25 cellular contexts compared by ENCODE assay signal in genomic region chr14:106343636-106344035, GRCh38.
"Had no signal": no experiment of that assay in that cellular context is flagged by ENCODE, and none has a peak within 500 bp of the region (broad histone marks: within the 10 kb centered on the region; RNA-seq: fewer than 3 reads in every experiment).

No MANE protein-coding gene starts in this region.

- DNase-seq: activated CD4-positive, alpha-beta T cell treated with anti-CD3 and anti-CD28 coated beads for 4 hours; activated CD4-positive, alpha-beta T cell treated with anti-CD3 and anti-CD28 coated beads, Interleukin-2, amount 50 U/mL, for 48 hours; activated CD4-positive, CD25-positive, alpha-beta regulatory T cell; activated CD8-positive, alpha-beta memory T cell treated with anti-CD3 and anti-CD28 coated beads, Interleukin-2, amount 50 U/mL, for 4 hours; activated effector memory CD4-positive, alpha-beta T cell treated with anti-CD3 and anti-CD28 coated beads, Interleukin-2, amount 50 U/mL, for 16 hours; activated naive CD4-positive, alpha-beta T cell treated with anti-CD3 and anti-CD28 coated beads for 36 hours; activated naive CD8-positive, alpha-beta T cell treated with anti-CD3 and anti-CD28 coated beads for 36 hours; activated T-cell treated with anti-CD3 and anti-CD28 coated beads, Interleukin-2, amount 50 U/mL, for 1 hour; adrenal gland; aorta; body of pancreas; dermis blood vessel endothelial cell; effector CD8-positive, alpha-beta T cell; esophagus squamous epithelium; left ventricle myocardium superior; ovary; small intestine; stimulated activated CD4-positive, alpha-beta T cell treated with anti-CD3 and anti-CD28 coated beads, Interleukin-4, amount 100 ng/mL, for 24 hours; stimulated activated naive CD8-positive, alpha-beta T cell treated with anti-CD3 and anti-CD28 coated beads, Interleukin-15, amount 100 ng/mL, for 72 hours; substantia nigra; T-cell; uterus had no signal

- H3K27me3 ChIP-seq: cardiac muscle cell, ovary, uterus had no signal

- ATAC-seq: body of pancreas; left ventricle myocardium superior; sciatic nerve; stimulated activated naive CD8-positive, alpha-beta T cell treated with anti-CD3 and anti-CD28 coated beads, Interleukin-15, amount 100 ng/mL, for 72 hours had no signal

- H3K9me3 ChIP-seq: adrenal gland, body of pancreas, esophagus squamous epithelium, ovary, uterus had no signal

- H3K27ac ChIP-seq: adrenal gland, body of pancreas, cardiac muscle cell, epithelial cell of prostate, esophagus squamous epithelium, ovary, uterus had no signal

- H3K4me1 ChIP-seq: adrenal gland, body of pancreas, esophagus squamous epithelium, uterus had no signal

- H3K36me3 ChIP-seq: adrenal gland, cardiac muscle cell, esophagus squamous epithelium, ovary, uterus had no signal

- H3K4me3 ChIP-seq: adrenal gland, body of pancreas, cardiac muscle cell, esophagus squamous epithelium, ovary, uterus had no signal
